Comparison of ENCODE assay signal across 8 cellular contexts in the genomic region with DNA sequence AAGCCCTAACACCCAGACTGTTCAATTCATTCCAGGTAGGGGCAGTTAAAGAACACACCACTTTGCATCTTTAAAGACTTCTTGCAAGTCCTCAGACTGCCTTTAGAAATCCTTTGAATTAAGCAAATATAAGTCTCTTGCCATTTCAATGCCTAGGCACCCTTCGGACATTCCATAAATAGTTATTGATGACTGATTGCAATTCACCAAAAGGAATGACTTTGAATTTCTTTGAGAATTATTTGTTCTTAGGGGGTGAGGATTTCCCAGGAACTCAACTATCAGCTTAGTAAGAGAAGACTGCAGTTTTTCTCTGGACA. TPM values are rescaled to one million over a fixed set of nuclear protein-coding genes. Genes with fewer than 3 reads are reported as not detected.
DNase-seq lines count a peak whose midpoint lies in the region; ATAC-seq and TF ChIP-seq lines count a peak whose summit lies in the region.

No MANE protein-coding gene starts in this region.

- TF ChIP-seq CTCF in kidney epithelial cell (IDR thresholded peaks at IDR 0.05; ENCODE audit: insufficient read depth, low read length, poor library complexity, severe bottlenecking), result no peak
- no peak for TF ChIP-seq CTCF in suprapubic skin (IDR thresholded peaks at IDR 0.05)

- H3K4me1 ChIP-seq in suprapubic skin, result peaks cover 15% of the 10 kb centered on the region

- H3K27ac Mint-ChIP-seq in activated CD4-positive, alpha-beta T cell treated with anti-CD3 and anti-CD28 coated beads, Interleukin-2, amount 10 ng/mL, durations not matched to agents 7 days and 5 days, result peak overlapping the region; percentile 25
- H3K27ac Mint-ChIP-seq in activated naive CD8-positive, alpha-beta T cell treated with anti-CD3 and anti-CD28 coated beads for 36 hours, result no peak overlapping the region

- H3K27me3 Mint-ChIP-seq in activated CD4-positive, alpha-beta T cell treated with anti-CD3 and anti-CD28 coated beads, Interleukin-2, amount 10 ng/mL, durations not matched to agents 7 days and 5 days, result peaks cover 16% of the 10 kb centered on the region
- H3K27me3 Mint-ChIP-seq in activated naive CD8-positive, alpha-beta T cell treated with anti-CD3 and anti-CD28 coated beads for 36 hours, result peaks cover 11% of the 10 kb centered on the region

- H3K9me3 ChIP-seq in suprapubic skin, result no peaks in the 10 kb centered on the region

- CTCF ChIA-PET in activated CD4-positive, alpha-beta T cell treated with anti-CD3 and anti-CD28 coated beads, Interleukin-2, amount 10 ng/mL, durations not matched to agents 7 days and 5 days (lab: Charles Lee), result no interaction called here

- H3K27ac ChIP-seq in suprapubic skin, result no peak overlapping the region

- H3K4me1 Mint-ChIP-seq in activated CD4-positive, alpha-beta T cell treated with anti-CD3 and anti-CD28 coated beads, Interleukin-2, amount 10 ng/mL, durations not matched to agents 7 days and 5 days, result peaks cover 23% of the 10 kb centered on the region
- peaks cover 17% of the 10 kb centered on the region for H3K4me1 Mint-ChIP-seq in activated naive CD8-positive, alpha-beta T cell treated with anti-CD3 and anti-CD28 coated beads for 36 hours

- TF ChIP-seq POLR2A in suprapubic skin (IDR thresholded peaks at IDR 0.05), result no peak

- POLR2A ChIA-PET in activated CD4-positive, alpha-beta T cell treated with anti-CD3 and anti-CD28 coated beads, Interleukin-2, amount 10 ng/mL, durations not matched to agents 7 days and 5 days (lab: Charles Lee), result no interaction called here

- ATAC-seq in GM19035 (IDR thresholded peaks at IDR 0.05; ENCODE audit: unreplicated experiment), result no peak

- peaks cover 8% of the 10 kb centered on the region for H3K36me3 Mint-ChIP-seq in activated CD4-positive, alpha-beta T cell treated with anti-CD3 and anti-CD28 coated beads, Interleukin-2, amount 10 ng/mL, durations not matched to agents 7 days and 5 days (ENCODE audit: low read depth)
- peaks cover 14% of the 10 kb centered on the region for H3K36me3 Mint-ChIP-seq in activated naive CD8-positive, alpha-beta T cell treated with anti-CD3 and anti-CD28 coated beads for 36 hours

- no peak for DNase-seq in activated CD4-positive, alpha-beta T cell treated with anti-CD3 and anti-CD28 coated beads, Interleukin-2, amount 10 ng/mL, durations not matched to agents 7 days and 5 days
- no peak for DNase-seq in activated CD4-positive, alpha-beta T cell treated with anti-CD3 and anti-CD28 coated beads, Interleukin-2, amount 50 U/mL, for 1 hour
- no peak for DNase-seq in activated naive CD8-positive, alpha-beta T cell treated with anti-CD3 and anti-CD28 coated beads for 36 hours
- DNase-seq in kidney epithelial cell (ENCODE audit: low read depth) (no peak), suprapubic skin (ENCODE audit: low spot score in 2 of 2) (no peak), SW 1271 (lab: John Stamatoyannopoulos, UW) (no peak), dermis blood vessel endothelial cell (no peak)

- no peak for TF ChIP-seq EP300 in suprapubic skin (IDR thresholded peaks at IDR 0.05)

- H3K4me3 ChIP-seq in kidney epithelial cell (ENCODE audit: low read depth, low read length) (peak overlapping the region; percentile 94), suprapubic skin (peak overlapping the region; percentile 58)

- no peaks in the 10 kb centered on the region for H3K9me3 Mint-ChIP-seq in activated CD4-positive, alpha-beta T cell treated with anti-CD3 and anti-CD28 coated beads, Interleukin-2, amount 10 ng/mL, durations not matched to agents 7 days and 5 days
- peaks cover under 1% of the 10 kb centered on the region for H3K9me3 Mint-ChIP-seq in activated naive CD8-positive, alpha-beta T cell treated with anti-CD3 and anti-CD28 coated beads for 36 hours

- H3K36me3 ChIP-seq in kidney epithelial cell (ENCODE audit: control insufficient read depth, insufficient read depth, low read length) (no peaks in the 10 kb centered on the region), suprapubic skin (no peaks in the 10 kb centered on the region)

- peak overlapping the region; percentile 54 for H3K4me3 Mint-ChIP-seq in activated CD4-positive, alpha-beta T cell treated with anti-CD3 and anti-CD28 coated beads, Interleukin-2, amount 10 ng/mL, durations not matched to agents 7 days and 5 days
- peak overlapping the region; percentile 22 for H3K4me3 Mint-ChIP-seq in activated naive CD8-positive, alpha-beta T cell treated with anti-CD3 and anti-CD28 coated beads for 36 hours

- WGBS in suprapubic skin, result 89% methylated on average over 1 of the region's 1 CpG

- H3K27me3 ChIP-seq in kidney epithelial cell (ENCODE audit: control insufficient read depth, insufficient read depth, low read length), result no peaks in the 10 kb centered on the region
- H3K27me3 ChIP-seq in suprapubic skin, result peaks cover 21% of the 10 kb centered on the region

RNA-seq across cellular contexts. Expression of gene MYEF2, which starts 0.5 kb away (rescaled TPM):
- total RNA-seq in activated CD4-positive, alpha-beta T cell treated with anti-CD3 and anti-CD28 coated beads, Interleukin-2, amount 10 ng/mL, durations not matched to agents 7 days and 5 days, result 10 to 100 TPM; 23.3 to 25.2 TPM
- total RNA-seq in activated naive CD8-positive, alpha-beta T cell treated with anti-CD3 and anti-CD28 coated beads for 36 hours, result 10 to 100 TPM; 17.6 to 22.2 TPM
- total RNA-seq in kidney epithelial cell, result 34.6 and 45.9 TPM in 2 replicates
- total RNA-seq in suprapubic skin, result 10 to 100 TPM in 1 of 4 donors, 1 to 10 TPM in 3; 3.4 to 16.3 (median 5.9) TPM
- total RNA-seq in dermis blood vessel endothelial cell, result 8.4 and 16.7 TPM in 2 replicates

RNA-seq across cellular contexts. Expression of gene CTXN2, which starts 12.9 kb away (rescaled TPM):
- not detected for total RNA-seq in activated CD4-positive, alpha-beta T cell treated with anti-CD3 and anti-CD28 coated beads, Interleukin-2, amount 10 ng/mL, durations not matched to agents 7 days and 5 days
- total RNA-seq in activated naive CD8-positive, alpha-beta T cell treated with anti-CD3 and anti-CD28 coated beads for 36 hours, result not detected
- total RNA-seq in kidney epithelial cell, result 0.14 TPM in 1 of 2 replicates, not detected in the other
- not detected for total RNA-seq in suprapubic skin
- total RNA-seq in dermis blood vessel endothelial cell, result not detected in 2 replicates

RNA-seq across cellular contexts. Expression of gene SLC12A1, which starts 27.5 kb away (rescaled TPM):
- total RNA-seq in activated CD4-positive, alpha-beta T cell treated with anti-CD3 and anti-CD28 coated beads, Interleukin-2, amount 10 ng/mL, durations not matched to agents 7 days and 5 days, result not detected
- not detected for total RNA-seq in activated naive CD8-positive, alpha-beta T cell treated with anti-CD3 and anti-CD28 coated beads for 36 hours
- not detected in 2 replicates for total RNA-seq in kidney epithelial cell
- total RNA-seq in suprapubic skin, result not detected
- total RNA-seq in dermis blood vessel endothelial cell, result under 0.01 TPM in 2 replicates

RNA-seq across cellular contexts. Expression of gene SLC24A5, which starts 57.8 kb away (rescaled TPM):
- total RNA-seq in activated CD4-positive, alpha-beta T cell treated with anti-CD3 and anti-CD28 coated beads, Interleukin-2, amount 10 ng/mL, durations not matched to agents 7 days and 5 days, result not detected
- not detected for total RNA-seq in activated naive CD8-positive, alpha-beta T cell treated with anti-CD3 and anti-CD28 coated beads for 36 hours
- total RNA-seq in kidney epithelial cell (not detected in 2 replicates), suprapubic skin (10 to 100 TPM in 1 of 4 donors, 1 to 10 TPM in 3; 3.9 to 13.0 (median 6.9) TPM), dermis blood vessel endothelial cell (not detected in 2 replicates)
